ENCODE assay signal across 8 cellular contexts in the genomic region with DNA sequence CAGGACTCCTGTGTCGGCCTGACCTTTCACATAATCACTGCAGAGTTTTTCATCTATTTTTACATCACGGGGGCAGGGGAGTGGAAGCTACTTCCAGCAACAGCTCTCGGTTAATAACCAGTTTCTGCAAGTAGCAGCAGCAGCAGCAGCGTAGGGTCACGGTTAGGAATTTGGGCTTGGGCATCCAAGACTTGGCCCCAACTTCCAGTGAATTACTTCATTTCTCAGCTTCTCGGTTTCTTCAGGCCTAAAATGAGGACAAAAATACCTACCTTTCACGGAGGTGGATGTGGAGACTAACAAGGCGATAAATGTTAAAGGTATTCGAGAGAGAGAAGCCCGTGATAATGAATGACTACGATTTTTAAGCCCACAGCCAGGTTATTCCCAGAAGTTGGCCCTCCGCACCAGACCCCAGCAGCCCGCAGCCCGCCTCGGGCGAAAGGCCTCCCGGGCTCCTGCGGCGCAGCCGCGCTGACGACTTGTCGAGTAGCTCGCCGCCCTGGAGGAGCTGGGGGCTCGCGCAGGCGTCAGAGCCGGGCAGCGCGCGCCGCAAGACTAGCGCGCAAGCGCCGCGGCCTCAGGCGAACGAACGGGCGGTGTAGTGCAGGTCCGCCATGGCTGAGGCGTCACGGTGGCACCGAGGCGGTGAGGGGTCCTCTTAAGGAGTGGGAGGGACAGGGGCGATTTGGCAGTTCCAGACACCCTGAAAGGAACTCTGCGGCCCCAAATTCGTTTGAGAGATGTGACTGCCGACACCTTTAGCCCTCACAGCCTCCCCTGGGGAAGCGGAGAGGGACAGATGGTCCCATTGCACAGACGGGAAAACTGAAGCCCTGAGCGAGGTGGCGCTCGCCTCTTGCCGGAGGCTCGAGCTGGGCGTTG. TPM values are rescaled to one million over a fixed set of nuclear protein-coding genes. Genes with fewer than 3 reads are reported as not detected.
A peak's percentile ranks its signal among the peaks of the same experiment; 100 is the strongest.
DNase-seq lines count a peak whose midpoint lies in the region; ATAC-seq and TF ChIP-seq lines count a peak whose summit lies in the region.

PKD2L2 (plus strand) TSS at position 583 of the 885 bp plus-strand sequence; CDS start at position 618, 35 bp downstream.

- peaks cover 0 to 7% of the 10 kb centered on the region in 2 donors for H3K4me1 ChIP-seq in muscle layer of duodenum (ENCODE audit: control insufficient read depth in 1 of 2, insufficient read depth in 2 of 2, low read length in 2 of 2)

- H3K27me3 ChIP-seq in muscle layer of duodenum (ENCODE audit: low read depth, low read length): no peaks in the 10 kb centered on the region

- ATAC-seq in HG02610 (IDR thresholded peaks at IDR 0.05; ENCODE audit: unreplicated experiment) (peak; percentile 98), esophagus mucosa (peak; percentile 98)

- no peaks in the 10 kb centered on the region for H3K9me3 ChIP-seq in muscle layer of duodenum (ENCODE audit: control insufficient read depth in 1 of 2, low read length in 2 of 2)

- no peaks in the 10 kb centered on the region for H3K36me3 ChIP-seq in muscle layer of duodenum (ENCODE audit: control insufficient read depth in 1 of 2, insufficient read depth in 2 of 2, low read length in 2 of 2)

- H3K4me3 ChIP-seq in GM12865 (ENCODE audit: low read depth, low read length): peak within 1 kb of the TSS; percentile 98
- peak within 1 kb of the TSS; percentile 69 to 77 for H3K4me3 ChIP-seq in muscle layer of duodenum (ENCODE audit: low read depth in 1 of 2, low read length in 2 of 2)

- TF ChIP-seq CTCF in GM12865 (IDR thresholded peaks at IDR 0.05; ENCODE audit: insufficient read depth, low read depth, low read length, missing control alignments): no peak

- DNase-seq in GM12865 (ENCODE audit: low read depth) (peak; percentile 98), NCI-H69 (lab: John Stamatoyannopoulos, UW) (peak; percentile 93), activated T-cell treated with anti-CD3 and anti-CD28 coated beads for 24 hours (ENCODE audit: low read depth) (peak; percentile 81), NCI-H2107 treated with DMSO at 0.1 percent for 48 hours (lab: John Stamatoyannopoulos, UW; ENCODE audit: unreplicated experiment) (no peak)
- DNase-seq in stimulated activated CD8-positive, alpha-beta memory T cell treated with anti-CD3 and anti-CD28 coated beads, Interleukin-7, amount 100 ng/mL, for 24 hours (ENCODE audit: low read depth): peak; percentile 73

- peak within 1 kb of the TSS; percentile 87 for H3K27ac ChIP-seq in muscle layer of duodenum (ENCODE audit: low read length)

RNA-seq across cellular contexts. Expression of gene PKD2L2, which starts in this region (rescaled TPM):
- not detected for total RNA-seq in esophagus mucosa

Comparison
In these comparisons a context has a peak if more than half of its experiments do, and no peak if none do; other contexts are left out.
1. Peak in ATAC-seq in esophagus mucosa; RNA of the gene not detected or under 1 TPM.